ENCODE assay signal across 14 cellular contexts in genomic region chr2:112637289-112637660, GRCh38. TPM values are rescaled to one million over a fixed set of nuclear protein-coding genes. Genes with fewer than 3 reads are reported as not detected.
DNase-seq lines count a peak whose midpoint lies in the region; ATAC-seq and TF ChIP-seq lines count a peak whose summit lies in the region.
"Had no signal": no experiment of that assay in that cellular context is flagged by ENCODE, and none has a peak within 500 bp of the region (broad histone marks: within the 10 kb centered on the region; RNA-seq: fewer than 3 reads in every experiment).

No MANE protein-coding gene starts in this region.

- H4K8ac ChIP-seq in IMR-90 (ENCODE audit: low read depth in 2 of 2, low read length in 2 of 2): no peak overlapping the region

- no peak overlapping the region for H2BK20ac ChIP-seq in IMR-90 (ENCODE audit: low read depth, low read length)

- no peak for TF ChIP-seq CTCF in IMR-90 (conservative IDR thresholded peaks at IDR 0.05; ENCODE audit: low read depth, low read length)
- no peak for TF ChIP-seq CTCF in right lobe of liver (IDR thresholded peaks at IDR 0.05)

- no peak overlapping the region for H3K14ac ChIP-seq in IMR-90 (replicated peaks; ENCODE audit: low read depth, low read length)

- H3K27ac Mint-ChIP-seq in dendritic cell treated with granulocyte-macrophage colony-stimulating factor and Interleukin-4, amounts not matched to agents 40 ng/mL and 50 ng/mL, for 4 days: peak overlapping the region; percentile 34
- H3K27ac Mint-ChIP-seq: CD4-positive, alpha-beta T cell; GM23338 had no signal

- no peak overlapping the region for H2BK5ac ChIP-seq in IMR-90 (ENCODE audit: low read depth, low read length, poor library complexity, severe bottlenecking)

- H3K27ac ChIP-seq in IMR-90 (ENCODE audit: insufficient read depth, low read length) (no peak overlapping the region), right lobe of liver (no peak overlapping the region)
- H3K27ac ChIP-seq: C4-2B had no signal

- H3K4me3 ChIP-seq in IMR-90 (ENCODE audit: insufficient read depth, low read depth, low read length) (no peak overlapping the region), right lobe of liver (no peak overlapping the region)
- H3K4me3 ChIP-seq: GM23338 had no signal

- TF ChIP-seq POLR2A in IMR-90 (IDR thresholded peaks at IDR 0.05; ENCODE audit: low read depth, low read length) (no peak), right lobe of liver (IDR thresholded peaks at IDR 0.05) (no peak)

- peaks cover 47% of the 10 kb centered on the region for H3K4me1 Mint-ChIP-seq in dendritic cell treated with granulocyte-macrophage colony-stimulating factor and Interleukin-4, amounts not matched to agents 40 ng/mL and 50 ng/mL, for 4 days (ENCODE audit: low read depth)

- H3K23ac ChIP-seq in IMR-90 (ENCODE audit: low read depth, low read length): no peak overlapping the region

- H3K9me3 Mint-ChIP-seq in dendritic cell treated with granulocyte-macrophage colony-stimulating factor and Interleukin-4, amounts not matched to agents 40 ng/mL and 50 ng/mL, for 4 days: no peaks in the 10 kb centered on the region
- H3K9me3 Mint-ChIP-seq: CD4-positive, alpha-beta T cell; GM23338 had no signal

- peaks cover 14% of the 10 kb centered on the region for H3K9me1 ChIP-seq in IMR-90 (ENCODE audit: insufficient read depth, low read length)

- peaks cover 7% of the 10 kb centered on the region for H3K27me3 Mint-ChIP-seq in dendritic cell treated with granulocyte-macrophage colony-stimulating factor and Interleukin-4, amounts not matched to agents 40 ng/mL and 50 ng/mL, for 4 days
- H3K27me3 Mint-ChIP-seq: CD4-positive, alpha-beta T cell had no signal

- dilution Hi-C loops in IMR-90 (cut with HindIII; ENCODE audit: low sequenced_read_pairs, unreplicated experiment): no loop called here

- H3K9ac ChIP-seq in IMR-90 (ENCODE audit: low read depth, low read length): no peak overlapping the region

- no peak overlapping the region for H2AK5ac ChIP-seq in IMR-90 (ENCODE audit: low read depth, low read length)

- TF ChIP-seq RAD21 in IMR-90 (IDR thresholded peaks at IDR 0.05; ENCODE audit: low read length): no peak

- no peak overlapping the region for H2AK9ac ChIP-seq in IMR-90 (replicated peaks; ENCODE audit: low read depth, low read length, poor library complexity)

- no peak overlapping the region for H2BK120ac ChIP-seq in IMR-90 (ENCODE audit: low read depth, low read length)

- POLR2A ChIA-PET in IMR-90 (lab: Charles Lee; ENCODE audit: unreplicated experiment): no interaction called here

- H3K4me1 ChIP-seq in IMR-90 (ENCODE audit: control insufficient read depth, insufficient read depth, low read length) (peaks cover 13% of the 10 kb centered on the region), right lobe of liver (peaks cover 0 to 10% (median 0%) of the 10 kb centered on the region in 4 donors)
- H3K4me1 ChIP-seq: BE2C had no signal

- CTCF ChIA-PET in IMR-90 (lab: Yijun Ruan, JAX): interaction anchor here (0.5 to 0.6 kb wide), 3 partner anchors 43 to 248 kb away, joined by 3 to 5 read pairs (median 3); no protein-coding TSS in a partner anchor

- H3K4ac ChIP-seq in IMR-90 (ENCODE audit: low read depth, low read length): no peak overlapping the region

- H2BK15ac ChIP-seq in IMR-90 (ENCODE audit: low read depth, low read length): no peak overlapping the region

- no peaks in the 10 kb centered on the region for H3K9me3 ChIP-seq in IMR-90 (ENCODE audit: control insufficient read depth, insufficient read depth, low read length)
- no peaks in the 10 kb centered on the region for H3K9me3 ChIP-seq in right lobe of liver
- H3K9me3 ChIP-seq: BE2C had no signal

- no peak for ATAC-seq in IMR-90 (ENCODE audit: low read depth)
- ATAC-seq in right lobe of liver: peak in 3 of 4 donors; percentile 9 to 37 (median 19)
- ATAC-seq in HG03520 (IDR thresholded peaks at IDR 0.05; ENCODE audit: unreplicated experiment): no peak
- ATAC-seq: GM23338 had no signal

- no peak overlapping the region for H2AFZ ChIP-seq in IMR-90 (replicated peaks; ENCODE audit: low read length, poor library complexity)
- H2AFZ ChIP-seq: GM23338 had no signal

- no peak overlapping the region for H4K5ac ChIP-seq in IMR-90 (ENCODE audit: low read depth, low read length)

- H3K27me3 ChIP-seq in IMR-90 (ENCODE audit: control insufficient read depth, insufficient read depth, low read length): no peaks in the 10 kb centered on the region
- H3K27me3 ChIP-seq in right lobe of liver: no peaks in the 10 kb centered on the region
- H3K27me3 ChIP-seq: BE2C had no signal

- intact Hi-C loops in IMR-90 (cut with micrococcal nuclease): no loop called here
- intact Hi-C loops in dendritic cell treated with granulocyte-macrophage colony-stimulating factor and Interleukin-4, amounts not matched to agents 40 ng/mL and 50 ng/mL, for 4 days (cut with micrococcal nuclease): no loop called here
- intact Hi-C loops in right lobe of liver (cut with DNase I): loop anchor here (5.0 to 10.0 kb wide), 2 partner anchors 50 to 88 kb away; partner anchors contain the start of gene NT5DC4 (in 1 of the 2)

- no peak overlapping the region for H3K18ac ChIP-seq in IMR-90 (ENCODE audit: low read depth, low read length)

- H3K56ac ChIP-seq in IMR-90 (ENCODE audit: extremely low read depth, insufficient read depth, low read length): no peak overlapping the region

- in situ Hi-C loops in IMR-90 (cut with MboI; ENCODE audit: low sequenced_read_pairs): no loop called here

- no peaks in the 10 kb centered on the region for H3K36me3 Mint-ChIP-seq in dendritic cell treated with granulocyte-macrophage colony-stimulating factor and Interleukin-4, amounts not matched to agents 40 ng/mL and 50 ng/mL, for 4 days (ENCODE audit: low read depth)

- no TSS peak for BruUV-seq in IMR-90 (replicated peaks; lab: Mats Ljungman, UMichigan)

- no peak overlapping the region for H3K4me2 ChIP-seq in IMR-90 (ENCODE audit: low read depth, low read length)
- H3K4me2 ChIP-seq: GM23338 had no signal

- DNase-seq in IMR-90 (no peak), right lobe of liver (no peak), GM03348 (ENCODE audit: low spot score) (no peak)
- DNase-seq in central memory CD4-positive, alpha-beta T cell: no peak
- DNase-seq: BE2C; CD4-positive, alpha-beta T cell; DMS153; DMS79; GDM1; HCEC 1CT had no signal

- H3K79me1 ChIP-seq in IMR-90 (ENCODE audit: low read depth in 1 of 2, low read length in 2 of 2): no peaks in the 10 kb centered on the region; a peak in 1 of 4 replicates

- H4K20me1 ChIP-seq in IMR-90 (ENCODE audit: insufficient read depth, low read length): no peaks in the 10 kb centered on the region

- no peaks in the 10 kb centered on the region for H3K36me3 ChIP-seq in IMR-90 (ENCODE audit: control insufficient read depth, insufficient read depth, low read length)
- no peaks in the 10 kb centered on the region for H3K36me3 ChIP-seq in right lobe of liver
- H3K36me3 ChIP-seq: BE2C had no signal

- H3K4me3 Mint-ChIP-seq in dendritic cell treated with granulocyte-macrophage colony-stimulating factor and Interleukin-4, amounts not matched to agents 40 ng/mL and 50 ng/mL, for 4 days: no peak overlapping the region
- H3K4me3 Mint-ChIP-seq: CD4-positive, alpha-beta T cell; GM23338 had no signal

- WGBS in IMR-90 (ENCODE audit: extremely low coverage in 2 of 2, insufficient read length in 1 of 2), 2 experiments: no CpG with 5 or more reads among the region's 4 CpGs
- WGBS in right lobe of liver (ENCODE audit: insufficient coverage, low coverage, low lambda C conversion rate, missing lambda C conversion rate): 50% methylated on average over 4 of the region's 4 CpGs

- H4K91ac ChIP-seq in IMR-90 (ENCODE audit: insufficient read depth, low read depth, low read length): no peak overlapping the region

TF ChIP-seq in IMR-90, 13 proteins besides CTCF, POLR2A, EP300 and RAD21:
- TF ChIP-seq CEBPB (IDR thresholded peaks at IDR 0.05; ENCODE audit: low read depth, low read length) (peak; percentile 47; the same call in 1 of the 2 replicates), RFX5 (IDR thresholded peaks at IDR 0.05; ENCODE audit: low read depth, low read length) (no peak), USF2 (IDR thresholded peaks at IDR 0.05; ENCODE audit: low read depth, low read length) (no peak), FOS (IDR thresholded peaks at IDR 0.05; ENCODE audit: low read depth, low read length) (no peak)

RNA-seq across cellular contexts. Expression of gene SLC20A1, which starts 8.5 kb away (rescaled TPM):
- total RNA-seq in IMR-90 (2012; rRNA removed): 94.1 and 123 TPM in 2 replicates
- 72.3 and 93.6 TPM in 2 replicates for polyA plus RNA-seq in IMR-90 (2012; rRNA removed)
- 20.4 and 27.2 TPM in 2 replicates for polyA plus RNA-seq in IMR-90 (2012; cell fraction: cytosol; rRNA removed)
- polyA plus RNA-seq in IMR-90 (2012; cell fraction: nucleus; rRNA removed; ENCODE audit: low replicate concordance): 27.1 and 155 TPM in 2 replicates
- total RNA-seq in right lobe of liver: 100 to 1,000 TPM in 1 of 6 experiments, 10 to 100 TPM in 5; 14.3 to 103 (median 26.8) TPM

RNA-seq across cellular contexts. Expression of gene CHCHD5, which starts 52.9 kb away (rescaled TPM):
- total RNA-seq in IMR-90 (2012; rRNA removed) (4.8 and 8.1 TPM in 2 replicates), right lobe of liver (10 to 100 TPM; 15.1 to 29.5 (median 18.7) TPM)
- polyA plus RNA-seq in IMR-90 (2012; rRNA removed): 40.1 and 46.2 TPM in 2 replicates
- polyA plus RNA-seq in IMR-90 (2012; cell fraction: cytosol; rRNA removed): 79.8 and 84.7 TPM in 2 replicates
- polyA plus RNA-seq in IMR-90 (2012; cell fraction: nucleus; rRNA removed; ENCODE audit: low replicate concordance): 19.4 and 30.5 TPM in 2 replicates

Comparison
In these comparisons a context has a peak if more than half of its experiments do, and no peak if none do; other contexts are left out.
1. ATAC-seq: peak in right lobe of liver (3 of 4); none in IMR-90 (single experiment) and HG03520 (single experiment).
2. intact Hi-C loops: an anchor here in right lobe of liver (5.0 to 10.0 kb wide); none called in IMR-90 and dendritic cell treated with granulocyte-macrophage colony-stimulating factor and Interleukin-4, amounts not matched to agents 40 ng/mL and 50 ng/mL, for 4 days.